In the genomic region with DNA sequence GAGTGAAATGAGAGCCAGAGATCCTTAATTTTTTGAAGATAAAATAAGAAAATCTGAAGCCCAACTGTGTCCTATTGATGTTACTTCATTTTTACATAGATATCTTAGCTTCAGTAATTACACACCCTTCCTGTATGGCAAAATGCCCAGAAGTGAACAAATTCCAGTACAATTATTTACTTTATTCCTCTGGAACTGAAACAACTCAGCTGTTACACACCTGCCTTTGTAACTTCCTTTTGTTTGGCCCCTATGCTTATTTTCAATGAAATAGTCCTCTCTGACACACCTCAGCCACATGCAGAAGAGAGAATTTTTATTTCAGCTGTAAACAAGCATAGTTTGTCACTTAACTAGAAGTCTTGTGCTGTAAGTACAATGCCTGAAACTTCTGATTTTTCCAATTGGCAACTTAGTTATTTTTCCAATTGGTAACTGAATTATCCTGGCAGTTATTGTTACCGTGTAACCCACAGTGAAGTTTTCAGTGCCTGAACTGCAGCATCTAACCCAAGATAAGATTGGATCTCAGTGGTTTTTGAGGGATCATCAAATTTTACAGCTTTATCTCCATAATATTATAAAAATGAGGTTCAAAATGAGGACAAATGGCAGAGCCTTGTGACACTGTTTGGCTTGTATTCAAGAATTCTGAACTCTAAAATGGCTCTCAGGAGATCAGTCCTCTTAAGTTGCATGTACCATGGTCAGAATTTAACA, we compare ENCODE assay signal across 7 cellular contexts.
DNase-seq lines count a peak whose midpoint lies in the region; ATAC-seq lines count a peak whose summit lies in the region.

No MANE protein-coding gene starts in this region.

- no peak overlapping the region for H3K9ac ChIP-seq in skeletal muscle tissue (ENCODE audit: low read depth in 1 of 3, low read length in 3 of 3)

- H3K27ac ChIP-seq in skeletal muscle tissue (ENCODE audit: low read depth, low read length): peak overlapping the region; percentile 2

- H3K4me1 ChIP-seq in skeletal muscle tissue (ENCODE audit: control insufficient read depth in 3 of 3, insufficient read depth in 3 of 3, low read length in 3 of 3): peaks cover 0 to 9% (median 0%) of the 10 kb centered on the region in 3 donors

- H3K9me3 ChIP-seq in skeletal muscle tissue (ENCODE audit: control insufficient read depth in 3 of 3, low read length in 3 of 3) (no peaks in the 10 kb centered on the region), T-helper 17 cell (ENCODE audit: control insufficient read depth, low read length, poor library complexity, severe bottlenecking) (no peaks in the 10 kb centered on the region)

- H3K4me3 ChIP-seq in skeletal muscle tissue (ENCODE audit: low read length in 3 of 3): no peak overlapping the region

- no peak overlapping the region for H3K4me3 Mint-ChIP-seq in T-helper 17 cell

- H3K27ac Mint-ChIP-seq in T-helper 17 cell: no peak overlapping the region

- peaks cover 2% of the 10 kb centered on the region for H3K36me3 Mint-ChIP-seq in T-helper 17 cell (ENCODE audit: low read depth)

- no peaks in the 10 kb centered on the region for H3K27me3 ChIP-seq in skeletal muscle tissue (ENCODE audit: control insufficient read depth in 3 of 3, insufficient read depth in 3 of 3, low read length in 3 of 3)

- ATAC-seq in T-helper 17 cell: no peak
- no peak for ATAC-seq in GM19397 (IDR thresholded peaks at IDR 0.05; ENCODE audit: unreplicated experiment)
- ATAC-seq in activated CD4-positive, CD25-positive, alpha-beta regulatory T cell treated with anti-CD3 and anti-CD28 coated beads, Interleukin-2, amount 50 U/mL, for 24 hours: no peak

- DNase-seq in HT1080 (ENCODE audit: low read depth) (peak; percentile 82), RPMI7951 (ENCODE audit: low read depth) (peak; percentile 77), fibroblast of the conjunctiva (ENCODE audit: low read depth) (peak; percentile 34), T-helper 17 cell (no peak)

- no peaks in the 10 kb centered on the region for H3K27me3 Mint-ChIP-seq in T-helper 17 cell

- no peaks in the 10 kb centered on the region for H3K4me1 Mint-ChIP-seq in T-helper 17 cell

- no peaks in the 10 kb centered on the region for H3K36me3 ChIP-seq in skeletal muscle tissue (ENCODE audit: control insufficient read depth in 3 of 3, insufficient read depth in 3 of 3, low read length in 3 of 3)

Comparison
In these comparisons a context has a peak if more than half of its experiments do, and no peak if none do; other contexts are left out.
1. DNase-seq: peak in HT1080 (single experiment), RPMI7951 (single experiment) and fibroblast of the conjunctiva (single experiment); none in T-helper 17 cell (0 of 3).